In the genomic region with DNA sequence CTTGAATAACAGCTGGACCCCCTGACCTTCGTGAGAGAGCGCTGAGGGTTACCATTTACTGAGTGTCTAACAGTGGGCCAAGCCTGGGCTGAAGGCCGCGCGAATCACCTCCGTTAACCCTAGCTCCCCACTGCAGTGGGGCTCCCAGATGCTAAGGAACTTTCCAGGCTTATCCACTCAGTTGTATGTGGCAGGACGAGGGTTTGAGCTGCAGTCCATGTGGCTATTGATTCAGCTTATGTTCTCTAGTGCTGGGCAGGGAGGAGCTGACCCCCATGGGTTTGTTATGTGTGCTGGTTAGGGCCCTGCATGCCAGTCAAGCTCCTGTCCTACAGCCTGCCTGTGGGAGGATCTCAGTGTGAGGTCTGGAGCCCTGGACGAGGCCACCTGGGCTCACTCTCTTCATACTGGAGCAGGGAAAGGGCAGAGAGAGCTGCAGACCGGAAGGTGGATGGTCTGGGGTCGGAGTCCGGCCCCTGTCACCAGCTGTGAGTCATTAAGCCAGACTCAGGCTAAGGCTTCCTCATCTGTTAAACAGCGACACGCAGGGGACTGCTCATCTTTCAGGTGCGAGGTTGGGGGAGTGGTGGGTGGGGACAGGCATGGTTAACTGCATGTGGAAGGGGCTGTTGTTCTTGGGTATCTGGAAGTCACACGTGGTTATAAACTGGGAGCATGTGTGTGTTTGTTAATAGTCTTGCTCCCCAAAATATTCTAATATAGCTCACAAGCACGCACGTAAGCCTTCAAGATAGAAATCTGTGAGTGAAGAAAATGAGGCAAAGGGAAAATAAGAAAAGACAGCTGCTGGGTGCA, we compare ENCODE assay signal across 16 cellular contexts. TPM values are rescaled to one million over a fixed set of nuclear protein-coding genes. Genes with fewer than 3 reads are reported as not detected.
DNase-seq lines count a peak whose midpoint lies in the region; ATAC-seq and TF ChIP-seq lines count a peak whose summit lies in the region.
"Had no signal": no experiment of that assay in that cellular context is flagged by ENCODE, and none has a peak within 500 bp of the region (broad histone marks: within the 10 kb centered on the region; RNA-seq: fewer than 3 reads in every experiment).

No MANE protein-coding gene starts in this region.

- ATAC-seq in activated CD8-positive, alpha-beta memory T cell treated with anti-CD3 and anti-CD28 coated beads, Interleukin-2, amount 10 ng/mL, durations not matched to agents 7 days and 5 days, result no peak
- ATAC-seq in WTC11, result peak; percentile 38
- peak; percentile 46 to 47 for ATAC-seq in stimulated activated naive B cell treated with anti-CD40 and anti-IgM and Interleukin-4, amounts not matched to agents 10 μg/mL and 1 μg/mL and 100 μg/mL, for 72 hours (replicated peaks)

- no peaks in the 10 kb centered on the region for H3K27me3 ChIP-seq in hepatocyte
- H3K27me3 ChIP-seq: vagina had no signal

- CTCF ChIA-PET in activated CD8-positive, alpha-beta memory T cell treated with anti-CD3 and anti-CD28 coated beads, Interleukin-2, amount 10 ng/mL, durations not matched to agents 7 days and 5 days (lab: Charles Lee), result interaction anchor here (0.8 to 12.6 kb wide), 15 partner anchors 7 to 278 kb away, joined by 3 to 177 read pairs (median 5); a partner anchor contains a TSS
- CTCF ChIA-PET in WTC11 (lab: Charles Lee), result interaction anchor here (0.8 to 2.5 kb wide), 5 partner anchors 18 to 100 kb away, joined by 3 to 21 read pairs (median 12); no protein-coding TSS in a partner anchor

- no peaks in the 10 kb centered on the region for H3K36me3 ChIP-seq in hepatocyte (replicated peaks; ENCODE audit: insufficient read depth, low read depth)
- H3K36me3 ChIP-seq: vagina had no signal

- POLR2A ChIA-PET in WTC11 (lab: Charles Lee), result interaction anchor here (0.7 kb wide), 1 partner anchor 9 kb away, joined by 3 read pairs; no protein-coding TSS in a partner anchor

- H2AFZ ChIP-seq in hepatocyte, result no peak overlapping the region

- no peaks in the 10 kb centered on the region for H3K9me3 ChIP-seq in hepatocyte (ENCODE audit: low read depth)
- H3K9me3 ChIP-seq: vagina had no signal

- H3K27ac Mint-ChIP-seq in activated CD8-positive, alpha-beta memory T cell treated with anti-CD3 and anti-CD28 coated beads, Interleukin-2, amount 10 ng/mL, durations not matched to agents 7 days and 5 days, result peak overlapping the region; percentile 87
- no peak overlapping the region for H3K27ac Mint-ChIP-seq in WTC11
- H3K27ac Mint-ChIP-seq in stimulated activated naive B cell treated with anti-CD40 and anti-IgM and Interleukin-4, amounts not matched to agents 10 μg/mL and 1 μg/mL and 100 μg/mL, for 72 hours, result peak overlapping the region; percentile 91
- no peak overlapping the region for H3K27ac Mint-ChIP-seq in chondrocyte (ENCODE audit: unreplicated experiment)

- peak overlapping the region; percentile 88 for H3K27ac ChIP-seq in hepatocyte
- H3K27ac ChIP-seq: vagina had no signal

- TF ChIP-seq CTCF in WTC11 (IDR thresholded peaks at IDR 0.05) (no peak), hepatocyte (IDR thresholded peaks at IDR 0.05; ENCODE audit: poor library complexity) (no peak), chondrocyte (IDR thresholded peaks at IDR 0.05) (no peak)

- H3K4me2 ChIP-seq in hepatocyte, result no peak overlapping the region

- 71% methylated on average over 17 of the region's 17 CpGs for WGBS in hepatocyte (ENCODE audit: low lambda C conversion rate, missing lambda C conversion rate)

- no peak overlapping the region for H3K4me3 ChIP-seq in hepatocyte
- H3K4me3 ChIP-seq: vagina had no signal

- H3K4me3 Mint-ChIP-seq in activated CD8-positive, alpha-beta memory T cell treated with anti-CD3 and anti-CD28 coated beads, Interleukin-2, amount 10 ng/mL, durations not matched to agents 7 days and 5 days, result peak overlapping the region; percentile 89
- H3K4me3 Mint-ChIP-seq in WTC11 (no peak overlapping the region), chondrocyte (ENCODE audit: unreplicated experiment) (no peak overlapping the region)
- peak overlapping the region; percentile 57 to 66 for H3K4me3 Mint-ChIP-seq in stimulated activated naive B cell treated with anti-CD40 and anti-IgM and Interleukin-4, amounts not matched to agents 10 μg/mL and 1 μg/mL and 100 μg/mL, for 72 hours

- H3K4me1 Mint-ChIP-seq in activated CD8-positive, alpha-beta memory T cell treated with anti-CD3 and anti-CD28 coated beads, Interleukin-2, amount 10 ng/mL, durations not matched to agents 7 days and 5 days, result peaks cover 87% of the 10 kb centered on the region
- H3K4me1 Mint-ChIP-seq in WTC11 (peaks cover 17% of the 10 kb centered on the region), chondrocyte (ENCODE audit: low read depth) (peaks cover 2% of the 10 kb centered on the region)
- peaks cover 59 to 90% of the 10 kb centered on the region in 2 donors for H3K4me1 Mint-ChIP-seq in stimulated activated naive B cell treated with anti-CD40 and anti-IgM and Interleukin-4, amounts not matched to agents 10 μg/mL and 1 μg/mL and 100 μg/mL, for 72 hours

- no peaks in the 10 kb centered on the region for H4K20me1 ChIP-seq in hepatocyte (ENCODE audit: insufficient read depth, poor library complexity, severe bottlenecking)

- H3K9me2 ChIP-seq in hepatocyte (replicated peaks; ENCODE audit: insufficient read depth), result no peaks in the 10 kb centered on the region

- H3K27me3 Mint-ChIP-seq in activated CD8-positive, alpha-beta memory T cell treated with anti-CD3 and anti-CD28 coated beads, Interleukin-2, amount 10 ng/mL, durations not matched to agents 7 days and 5 days, result no peaks in the 10 kb centered on the region
- H3K27me3 Mint-ChIP-seq in WTC11 (ENCODE audit: low read depth), result no peaks in the 10 kb centered on the region; the same call in 1 of the 2 replicates
- no peaks in the 10 kb centered on the region for H3K27me3 Mint-ChIP-seq in stimulated activated naive B cell treated with anti-CD40 and anti-IgM and Interleukin-4, amounts not matched to agents 10 μg/mL and 1 μg/mL and 100 μg/mL, for 72 hours
- H3K27me3 Mint-ChIP-seq in chondrocyte (ENCODE audit: low read depth), result no peaks in the 10 kb centered on the region

- peaks cover 15% of the 10 kb centered on the region for H3K4me1 ChIP-seq in hepatocyte (ENCODE audit: insufficient read depth)
- H3K4me1 ChIP-seq: vagina had no signal

- no peaks in the 10 kb centered on the region for H3K9me3 Mint-ChIP-seq in activated CD8-positive, alpha-beta memory T cell treated with anti-CD3 and anti-CD28 coated beads, Interleukin-2, amount 10 ng/mL, durations not matched to agents 7 days and 5 days (ENCODE audit: low read depth)
- no peaks in the 10 kb centered on the region for H3K9me3 Mint-ChIP-seq in WTC11
- no peaks in the 10 kb centered on the region for H3K9me3 Mint-ChIP-seq in stimulated activated naive B cell treated with anti-CD40 and anti-IgM and Interleukin-4, amounts not matched to agents 10 μg/mL and 1 μg/mL and 100 μg/mL, for 72 hours
- no peaks in the 10 kb centered on the region for H3K9me3 Mint-ChIP-seq in chondrocyte (ENCODE audit: low read depth)

- DNase-seq in activated CD8-positive, alpha-beta memory T cell treated with anti-CD3 and anti-CD28 coated beads, Interleukin-2, amount 10 ng/mL, durations not matched to agents 7 days and 5 days, result no peak
- DNase-seq in activated CD8-positive, alpha-beta memory T cell treated with anti-CD3 and anti-CD28 coated beads, Interleukin-2, amount 50 U/mL, for 48 hours, result no peak
- DNase-seq in WTC11 (ENCODE audit: low spot score), result no peak
- peak; percentile 63 for DNase-seq in hepatocyte (ENCODE audit: low spot score)
- DNase-seq in stimulated activated naive B cell treated with anti-CD40 and anti-IgM and Interleukin-4, amounts not matched to agents 10 μg/mL and 1 μg/mL and 100 μg/mL, for 72 hours, result no peak
- no peak for DNase-seq in cortex of kidney (lab: John Stamatoyannopoulos, UW)
- no peak for DNase-seq in HPDE6-E6E7 (ENCODE audit: extremely low spot score)
- no peak for DNase-seq in chondrocyte (ENCODE audit: low spot score)
- DNase-seq: caudate nucleus; H7; NCI-H1930; NK-92 treated with Interleukin-12 subunit alpha and Interleukin-12 subunit beta, amount 100 ng/mL, for 24 hours; right cardiac atrium had no signal

- H3K36me3 Mint-ChIP-seq in activated CD8-positive, alpha-beta memory T cell treated with anti-CD3 and anti-CD28 coated beads, Interleukin-2, amount 10 ng/mL, durations not matched to agents 7 days and 5 days, result peaks cover 71% of the 10 kb centered on the region
- H3K36me3 Mint-ChIP-seq in WTC11 (no peaks in the 10 kb centered on the region), chondrocyte (ENCODE audit: low read depth) (no peaks in the 10 kb centered on the region)
- peaks cover 41 to 73% of the 10 kb centered on the region in 2 donors for H3K36me3 Mint-ChIP-seq in stimulated activated naive B cell treated with anti-CD40 and anti-IgM and Interleukin-4, amounts not matched to agents 10 μg/mL and 1 μg/mL and 100 μg/mL, for 72 hours

- H3K79me2 ChIP-seq in hepatocyte, result no peaks in the 10 kb centered on the region

TF ChIP-seq in WTC11, 78 proteins besides CTCF, POLR2A, EP300 and RAD21 (continues in another document):
- no peak for TF ChIP-seq ELF4 (CRISPR knock-in tag; IDR thresholded peaks at IDR 0.05; ENCODE audit: low read depth)

RNA-seq across cellular contexts. Expression of a gene that starts 6.6 kb away (rescaled TPM):
- total RNA-seq in activated CD8-positive, alpha-beta memory T cell treated with anti-CD3 and anti-CD28 coated beads, Interleukin-2, amount 10 ng/mL, durations not matched to agents 7 days and 5 days, result 100 to 1,000 TPM; 314 to 388 TPM
- total RNA-seq in WTC11 (2021), result 1.5 to 2.7 TPM (median 2.3 TPM) in 3 replicates
- 22.6 and 26.5 TPM in 2 replicates for total RNA-seq in hepatocyte
- polyA plus RNA-seq in hepatocyte, result 11.5 and 15.1 TPM in 2 replicates
- total RNA-seq in chondrocyte, result 5.2 to 5.5 TPM (median 5.2 TPM) in 3 replicates

RNA-seq across cellular contexts. Expression of a gene that starts 52.9 kb away (rescaled TPM):
- 1 to 10 TPM; 1.8 TPM for total RNA-seq in activated CD8-positive, alpha-beta memory T cell treated with anti-CD3 and anti-CD28 coated beads, Interleukin-2, amount 10 ng/mL, durations not matched to agents 7 days and 5 days
- total RNA-seq in WTC11 (2021), result not detected in 3 replicates
- 3.1 and 4.3 TPM in 2 replicates for total RNA-seq in hepatocyte
- polyA plus RNA-seq in hepatocyte, result 4.5 and 7.3 TPM in 2 replicates
- total RNA-seq in chondrocyte, result not detected in 3 replicates
- total RNA-seq: Daoy, H7 had no signal
- polyA plus RNA-seq: AG04450 had no signal

Comparison
In these comparisons a context has a peak if more than half of its experiments do, and no peak if none do; other contexts are left out.
1. H3K27ac Mint-ChIP-seq: peak in activated CD8-positive, alpha-beta memory T cell treated with anti-CD3 and anti-CD28 coated beads, Interleukin-2, amount 10 ng/mL, durations not matched to agents 7 days and 5 days (single experiment) and stimulated activated naive B cell treated with anti-CD40 and anti-IgM and Interleukin-4, amounts not matched to agents 10 μg/mL and 1 μg/mL and 100 μg/mL, for 72 hours (single experiment); none in WTC11 (single experiment) and chondrocyte (single experiment).
2. H3K4me3 Mint-ChIP-seq: peak in activated CD8-positive, alpha-beta memory T cell treated with anti-CD3 and anti-CD28 coated beads, Interleukin-2, amount 10 ng/mL, durations not matched to agents 7 days and 5 days (single experiment) and stimulated activated naive B cell treated with anti-CD40 and anti-IgM and Interleukin-4, amounts not matched to agents 10 μg/mL and 1 μg/mL and 100 μg/mL, for 72 hours (2 of 2); none in WTC11 (single experiment) and chondrocyte (single experiment).
3. RNA of a gene that starts 6.6 kb away (total RNA-seq): 314 to 388 TPM in activated CD8-positive, alpha-beta memory T cell treated with anti-CD3 and anti-CD28 coated beads, Interleukin-2, amount 10 ng/mL, durations not matched to agents 7 days and 5 days; 22.6 to 26.5 TPM in hepatocyte, 5.2 to 5.5 TPM in chondrocyte and 1.5 to 2.7 TPM in WTC11; every median in the first group is over 10 times any median in the second.